1 cellular context compared by ENCODE assay signal in genomic region chr10:3740157-3740871, GRCh38.
A peak's percentile ranks its signal among the peaks of the same experiment; 100 is the strongest.
TF ChIP-seq lines count a peak whose summit lies in the region.

No MANE protein-coding gene starts in this region.

TF ChIP-seq in HepG2, 621 proteins besides CTCF, POLR2A, EP300 and RAD21 (continued from another document and continues in another):
- TF ChIP-seq, protein P1, sequence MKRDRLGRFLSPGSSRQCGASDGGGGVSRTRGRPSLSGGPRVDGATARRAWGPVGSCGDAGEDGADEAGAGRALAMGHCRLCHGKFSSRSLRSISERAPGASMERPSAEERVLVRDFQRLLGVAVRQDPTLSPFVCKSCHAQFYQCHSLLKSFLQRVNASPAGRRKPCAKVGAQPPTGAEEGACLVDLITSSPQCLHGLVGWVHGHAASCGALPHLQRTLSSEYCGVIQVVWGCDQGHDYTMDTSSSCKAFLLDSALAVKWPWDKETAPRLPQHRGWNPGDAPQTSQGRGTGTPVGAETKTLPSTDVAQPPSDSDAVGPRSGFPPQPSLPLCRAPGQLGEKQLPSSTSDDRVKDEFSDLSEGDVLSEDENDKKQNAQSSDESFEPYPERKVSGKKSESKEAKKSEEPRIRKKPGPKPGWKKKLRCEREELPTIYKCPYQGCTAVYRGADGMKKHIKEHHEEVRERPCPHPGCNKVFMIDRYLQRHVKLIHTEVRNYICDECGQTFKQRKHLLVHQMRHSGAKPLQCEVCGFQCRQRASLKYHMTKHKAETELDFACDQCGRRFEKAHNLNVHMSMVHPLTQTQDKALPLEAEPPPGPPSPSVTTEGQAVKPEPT (CRISPR knock-in tag; IDR thresholded peaks at IDR 0.05; ENCODE audit: low read depth) = no peak
- TF ChIP-seq, protein P2, sequence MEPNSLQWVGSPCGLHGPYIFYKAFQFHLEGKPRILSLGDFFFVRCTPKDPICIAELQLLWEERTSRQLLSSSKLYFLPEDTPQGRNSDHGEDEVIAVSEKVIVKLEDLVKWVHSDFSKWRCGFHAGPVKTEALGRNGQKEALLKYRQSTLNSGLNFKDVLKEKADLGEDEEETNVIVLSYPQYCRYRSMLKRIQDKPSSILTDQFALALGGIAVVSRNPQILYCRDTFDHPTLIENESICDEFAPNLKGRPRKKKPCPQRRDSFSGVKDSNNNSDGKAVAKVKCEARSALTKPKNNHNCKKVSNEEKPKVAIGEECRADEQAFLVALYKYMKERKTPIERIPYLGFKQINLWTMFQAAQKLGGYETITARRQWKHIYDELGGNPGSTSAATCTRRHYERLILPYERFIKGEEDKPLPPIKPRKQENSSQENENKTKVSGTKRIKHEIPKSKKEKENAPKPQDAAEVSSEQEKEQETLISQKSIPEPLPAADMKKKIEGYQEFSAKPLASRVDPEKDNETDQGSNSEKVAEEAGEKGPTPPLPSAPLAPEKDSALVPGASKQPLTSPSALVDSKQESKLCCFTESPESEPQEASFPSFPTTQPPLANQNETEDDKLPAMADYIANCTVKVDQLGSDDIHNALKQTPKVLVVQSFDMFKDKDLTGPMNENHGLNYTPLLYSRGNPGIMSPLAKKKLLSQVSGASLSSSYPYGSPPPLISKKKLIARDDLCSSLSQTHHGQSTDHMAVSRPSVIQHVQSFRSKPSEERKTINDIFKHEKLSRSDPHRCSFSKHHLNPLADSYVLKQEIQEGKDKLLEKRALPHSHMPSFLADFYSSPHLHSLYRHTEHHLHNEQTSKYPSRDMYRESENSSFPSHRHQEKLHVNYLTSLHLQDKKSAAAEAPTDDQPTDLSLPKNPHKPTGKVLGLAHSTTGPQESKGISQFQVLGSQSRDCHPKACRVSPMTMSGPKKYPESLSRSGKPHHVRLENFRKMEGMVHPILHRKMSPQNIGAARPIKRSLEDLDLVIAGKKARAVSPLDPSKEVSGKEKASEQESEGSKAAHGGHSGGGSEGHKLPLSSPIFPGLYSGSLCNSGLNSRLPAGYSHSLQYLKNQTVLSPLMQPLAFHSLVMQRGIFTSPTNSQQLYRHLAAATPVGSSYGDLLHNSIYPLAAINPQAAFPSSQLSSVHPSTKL (CRISPR knock-in tag; IDR thresholded peaks at IDR 0.05) = peak; percentile 89
- no peak for TF ChIP-seq ZFP90 (CRISPR knock-in tag; IDR thresholded peaks at IDR 0.05; ENCODE audit: borderline replicate concordance)
- TF ChIP-seq IKZF5 (CRISPR knock-in tag; IDR thresholded peaks at IDR 0.05) = peak; percentile 56; the same call in 1 of the 2 replicates
- peak; percentile 91 for TF ChIP-seq FOXA3 (CRISPR knock-in tag; IDR thresholded peaks at IDR 0.05)
- TF ChIP-seq, protein P3, sequence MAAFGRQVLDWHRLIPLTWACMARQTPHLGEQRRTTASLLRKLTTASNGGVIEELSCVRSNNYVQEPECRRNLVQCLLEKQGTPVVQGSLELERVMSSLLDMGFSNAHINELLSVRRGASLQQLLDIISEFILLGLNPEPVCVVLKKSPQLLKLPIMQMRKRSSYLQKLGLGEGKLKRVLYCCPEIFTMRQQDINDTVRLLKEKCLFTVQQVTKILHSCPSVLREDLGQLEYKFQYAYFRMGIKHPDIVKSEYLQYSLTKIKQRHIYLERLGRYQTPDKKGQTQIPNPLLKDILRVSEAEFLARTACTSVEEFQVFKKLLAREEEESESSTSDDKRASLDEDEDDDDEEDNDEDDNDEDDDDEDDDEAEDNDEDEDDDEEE (CRISPR knock-in tag; IDR thresholded peaks at IDR 0.05) = no peak
- no peak for TF ChIP-seq SMAD9 (CRISPR knock-in tag; IDR thresholded peaks at IDR 0.05)
- no peak for TF ChIP-seq GPN1 (CRISPR knock-in tag; IDR thresholded peaks at IDR 0.05; ENCODE audit: borderline replicate concordance)
- TF ChIP-seq PAX8 (CRISPR knock-in tag; IDR thresholded peaks at IDR 0.05; ENCODE audit: borderline replicate concordance) = no peak
- TF ChIP-seq ZNF567 (CRISPR knock-in tag; IDR thresholded peaks at IDR 0.05; ENCODE audit: borderline replicate concordance) = no peak
- TF ChIP-seq, protein P4, sequence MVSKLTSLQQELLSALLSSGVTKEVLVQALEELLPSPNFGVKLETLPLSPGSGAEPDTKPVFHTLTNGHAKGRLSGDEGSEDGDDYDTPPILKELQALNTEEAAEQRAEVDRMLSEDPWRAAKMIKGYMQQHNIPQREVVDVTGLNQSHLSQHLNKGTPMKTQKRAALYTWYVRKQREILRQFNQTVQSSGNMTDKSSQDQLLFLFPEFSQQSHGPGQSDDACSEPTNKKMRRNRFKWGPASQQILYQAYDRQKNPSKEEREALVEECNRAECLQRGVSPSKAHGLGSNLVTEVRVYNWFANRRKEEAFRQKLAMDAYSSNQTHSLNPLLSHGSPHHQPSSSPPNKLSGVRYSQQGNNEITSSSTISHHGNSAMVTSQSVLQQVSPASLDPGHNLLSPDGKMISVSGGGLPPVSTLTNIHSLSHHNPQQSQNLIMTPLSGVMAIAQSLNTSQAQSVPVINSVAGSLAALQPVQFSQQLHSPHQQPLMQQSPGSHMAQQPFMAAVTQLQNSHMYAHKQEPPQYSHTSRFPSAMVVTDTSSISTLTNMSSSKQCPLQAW (CRISPR knock-in tag; IDR thresholded peaks at IDR 0.05) = 0 out of 2 replicates have a peak, but pooled peaks have one; percentile 17
- TF ChIP-seq HOXD1 (CRISPR knock-in tag; IDR thresholded peaks at IDR 0.05) = no peak
- TF ChIP-seq SMARCC2 (IDR thresholded peaks at IDR 0.05) = no peak
- no peak for TF ChIP-seq NONO (IDR thresholded peaks at IDR 0.05)
- TF ChIP-seq NONO (CRISPR knock-in tag; conservative IDR thresholded peaks at IDR 0.05) = no peak
- TF ChIP-seq TCF7L2 (IDR thresholded peaks at IDR 0.05; ENCODE audit: low read depth, low read length) = no peak
- TF ChIP-seq ZNF136 (CRISPR knock-in tag; IDR thresholded peaks at IDR 0.05; ENCODE audit: low read depth) = no peak
- TF ChIP-seq ARNT2 (CRISPR knock-in tag; IDR thresholded peaks at IDR 0.05; ENCODE audit: low read depth) = 0 out of 2 replicates have a peak, but pooled peaks have one; percentile 31
- TF ChIP-seq RFX3 (CRISPR knock-in tag; IDR thresholded peaks at IDR 0.05) = no peak
- TF ChIP-seq HDAC1 (CRISPR knock-in tag; IDR thresholded peaks at IDR 0.05) = peak; percentile 68
- TF ChIP-seq ZNF841 (CRISPR knock-in tag; IDR thresholded peaks at IDR 0.05; ENCODE audit: borderline replicate concordance) = no peak
- TF ChIP-seq ZNF556 (CRISPR knock-in tag; IDR thresholded peaks at IDR 0.05; ENCODE audit: borderline replicate concordance) = no peak
- TF ChIP-seq MED8 (CRISPR knock-in tag; IDR thresholded peaks at IDR 0.05; ENCODE audit: insufficient replicate concordance) = no peak
- no peak for TF ChIP-seq ETS1 (CRISPR knock-in tag; IDR thresholded peaks at IDR 0.05)
- no peak for TF ChIP-seq ZNF510 (CRISPR knock-in tag; IDR thresholded peaks at IDR 0.05; ENCODE audit: low read depth)
- TF ChIP-seq NFIC (IDR thresholded peaks at IDR 0.05; ENCODE audit: low read length) = peak; percentile 80
- no peak for TF ChIP-seq ZNF432 (CRISPR knock-in tag; IDR thresholded peaks at IDR 0.05; ENCODE audit: borderline replicate concordance)
- peak; percentile 84; the same call in 1 of the 2 replicates for TF ChIP-seq ETV5 (CRISPR knock-in tag; IDR thresholded peaks at IDR 0.05; ENCODE audit: borderline replicate concordance)
- TF ChIP-seq NCOA1 (CRISPR knock-in tag; IDR thresholded peaks at IDR 0.05) = no peak
- TF ChIP-seq DNMT3B (CRISPR knock-in tag; conservative IDR thresholded peaks at IDR 0.05) = 0 out of 2 replicates have a peak, but pooled peaks have one; percentile 70
- TF ChIP-seq, protein P5, sequence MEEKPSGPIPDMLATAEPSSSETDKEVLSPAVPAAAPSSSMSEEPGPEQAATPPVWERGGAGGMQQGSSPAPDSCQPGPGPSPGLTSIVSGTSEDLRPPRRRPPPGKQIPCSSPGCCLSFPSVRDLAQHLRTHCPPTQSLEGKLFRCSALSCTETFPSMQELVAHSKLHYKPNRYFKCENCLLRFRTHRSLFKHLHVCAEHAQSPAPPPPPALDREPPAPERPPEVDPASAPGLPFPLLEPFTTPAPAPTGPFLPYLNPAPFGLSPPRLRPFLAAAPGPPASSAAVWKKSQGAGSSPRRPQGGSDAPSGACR (CRISPR knock-in tag; IDR thresholded peaks at IDR 0.05) = 0 out of 2 replicates have a peak, but pooled peaks have one; percentile 23
- peak; percentile 47; the same call in 1 of the 2 replicates for TF ChIP-seq HOXA3 (CRISPR knock-in tag; IDR thresholded peaks at IDR 0.05)
- no peak for TF ChIP-seq ZNF468 (CRISPR knock-in tag; IDR thresholded peaks at IDR 0.05)
- TF ChIP-seq ZNF597 (CRISPR knock-in tag; IDR thresholded peaks at IDR 0.05) = no peak
- no peak for TF ChIP-seq ZFP36L2 (CRISPR knock-in tag; IDR thresholded peaks at IDR 0.05)
- TF ChIP-seq SP2 (CRISPR knock-in tag; IDR thresholded peaks at IDR 0.05) = no peak
- TF ChIP-seq TCF12 (IDR thresholded peaks at IDR 0.05) = no peak
- TF ChIP-seq TCF12 (CRISPR knock-in tag; IDR thresholded peaks at IDR 0.05) = no peak
- no peak for TF ChIP-seq CAMTA2 (CRISPR knock-in tag; IDR thresholded peaks at IDR 0.05; ENCODE audit: borderline replicate concordance)
- 0 out of 2 replicates have a peak, but pooled peaks have one; percentile 34 for TF ChIP-seq ZNF205 (CRISPR knock-in tag; IDR thresholded peaks at IDR 0.05)
- TF ChIP-seq, protein P6, sequence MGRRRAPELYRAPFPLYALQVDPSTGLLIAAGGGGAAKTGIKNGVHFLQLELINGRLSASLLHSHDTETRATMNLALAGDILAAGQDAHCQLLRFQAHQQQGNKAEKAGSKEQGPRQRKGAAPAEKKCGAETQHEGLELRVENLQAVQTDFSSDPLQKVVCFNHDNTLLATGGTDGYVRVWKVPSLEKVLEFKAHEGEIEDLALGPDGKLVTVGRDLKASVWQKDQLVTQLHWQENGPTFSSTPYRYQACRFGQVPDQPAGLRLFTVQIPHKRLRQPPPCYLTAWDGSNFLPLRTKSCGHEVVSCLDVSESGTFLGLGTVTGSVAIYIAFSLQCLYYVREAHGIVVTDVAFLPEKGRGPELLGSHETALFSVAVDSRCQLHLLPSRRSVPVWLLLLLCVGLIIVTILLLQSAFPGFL (CRISPR knock-in tag; IDR thresholded peaks at IDR 0.05) = no peak
- TF ChIP-seq, protein P7, sequence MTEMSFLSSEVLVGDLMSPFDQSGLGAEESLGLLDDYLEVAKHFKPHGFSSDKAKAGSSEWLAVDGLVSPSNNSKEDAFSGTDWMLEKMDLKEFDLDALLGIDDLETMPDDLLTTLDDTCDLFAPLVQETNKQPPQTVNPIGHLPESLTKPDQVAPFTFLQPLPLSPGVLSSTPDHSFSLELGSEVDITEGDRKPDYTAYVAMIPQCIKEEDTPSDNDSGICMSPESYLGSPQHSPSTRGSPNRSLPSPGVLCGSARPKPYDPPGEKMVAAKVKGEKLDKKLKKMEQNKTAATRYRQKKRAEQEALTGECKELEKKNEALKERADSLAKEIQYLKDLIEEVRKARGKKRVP (CRISPR knock-in tag; IDR thresholded peaks at IDR 0.05) = peak in 1 of 2 experiments; percentile 68; a peak in 1 of 4 replicates
- TF ChIP-seq ZNF562 (CRISPR knock-in tag; IDR thresholded peaks at IDR 0.05; ENCODE audit: borderline replicate concordance) = no peak
- no peak for TF ChIP-seq ZNF775 (CRISPR knock-in tag; IDR thresholded peaks at IDR 0.05; ENCODE audit: borderline replicate concordance)
- no peak for TF ChIP-seq DRAP1 (CRISPR knock-in tag; IDR thresholded peaks at IDR 0.05)
- 0 out of 2 replicates have a peak, but pooled peaks have one; percentile 57 for TF ChIP-seq RXRB (CRISPR knock-in tag; IDR thresholded peaks at IDR 0.05; ENCODE audit: borderline replicate concordance)
- TF ChIP-seq, protein P8, sequence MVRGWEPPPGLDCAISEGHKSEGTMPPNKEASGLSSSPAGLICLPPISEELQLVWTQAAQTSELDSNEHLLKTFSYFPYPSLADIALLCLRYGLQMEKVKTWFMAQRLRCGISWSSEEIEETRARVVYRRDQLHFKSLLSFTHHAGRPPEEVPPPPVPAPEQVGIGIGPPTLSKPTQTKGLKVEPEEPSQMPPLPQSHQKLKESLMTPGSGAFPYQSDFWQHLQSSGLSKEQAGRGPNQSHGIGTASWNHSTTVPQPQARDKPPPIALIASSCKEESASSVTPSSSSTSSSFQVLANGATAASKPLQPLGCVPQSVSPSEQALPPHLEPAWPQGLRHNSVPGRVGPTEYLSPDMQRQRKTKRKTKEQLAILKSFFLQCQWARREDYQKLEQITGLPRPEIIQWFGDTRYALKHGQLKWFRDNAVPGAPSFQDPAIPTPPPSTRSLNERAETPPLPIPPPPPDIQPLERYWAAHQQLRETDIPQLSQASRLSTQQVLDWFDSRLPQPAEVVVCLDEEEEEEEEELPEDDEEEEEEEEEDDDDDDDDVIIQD (CRISPR knock-in tag; IDR thresholded peaks at IDR 0.05; ENCODE audit: low read depth) = peak; percentile 80; the same call in 1 of the 2 replicates
- no peak for TF ChIP-seq NRL (CRISPR knock-in tag; IDR thresholded peaks at IDR 0.05; ENCODE audit: borderline replicate concordance)
- no peak for TF ChIP-seq TSC22D2 (CRISPR knock-in tag; IDR thresholded peaks at IDR 0.05; ENCODE audit: borderline replicate concordance)
